Comparison of ENCODE assay signal across 8 cellular contexts in the genomic region with DNA sequence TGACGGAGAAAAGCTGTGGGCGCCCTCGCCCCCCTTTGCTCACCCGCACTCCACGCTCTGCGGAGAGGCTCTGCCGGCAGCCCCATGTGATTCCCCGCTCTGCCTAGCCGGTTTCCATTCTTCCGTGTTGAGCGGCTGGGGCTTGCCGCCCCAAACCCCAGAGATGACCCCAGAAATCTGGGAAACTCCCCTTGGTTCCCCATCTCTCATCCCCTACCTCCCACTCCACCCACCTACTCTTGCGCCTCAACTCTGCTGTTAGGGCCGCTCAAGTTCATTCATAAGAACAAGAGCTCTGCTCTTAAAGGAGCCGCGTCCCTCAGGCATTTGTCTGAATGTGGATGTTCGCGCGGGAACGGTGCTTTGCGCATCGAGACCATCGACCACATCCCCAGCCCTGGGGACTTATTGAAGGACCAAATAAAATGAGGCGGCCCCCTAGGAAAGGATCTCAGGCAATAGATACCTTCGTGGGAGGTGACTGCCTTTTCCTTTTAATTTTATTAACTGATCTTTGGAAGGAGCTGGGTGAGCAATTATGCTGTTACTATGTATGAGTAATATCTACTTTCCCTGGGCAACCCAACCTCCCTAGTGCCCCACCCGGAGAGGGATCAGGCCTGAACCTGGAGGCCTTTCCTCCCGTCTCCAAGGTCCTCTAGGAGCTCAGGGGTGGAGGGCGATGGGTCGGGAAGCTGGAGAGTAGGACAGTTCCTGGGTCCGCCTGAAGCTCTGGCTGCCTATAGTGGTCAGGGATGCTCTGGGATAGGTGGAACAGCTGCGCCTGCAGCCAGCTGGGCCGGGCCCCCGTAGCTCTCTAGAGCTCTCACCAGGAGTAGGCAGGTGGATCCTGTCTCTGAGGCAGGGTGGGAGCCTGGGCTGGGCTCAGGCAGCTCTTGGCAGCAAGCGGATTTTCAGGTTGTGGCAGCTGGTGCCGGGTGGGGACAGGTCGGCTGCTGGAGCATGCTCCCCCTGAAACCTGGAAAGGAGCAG.
DNase-seq lines count a peak whose midpoint lies in the region; ATAC-seq lines count a peak whose summit lies in the region.

No MANE protein-coding gene starts in this region.

- peaks cover 24% of the 10 kb centered on the region for H3K4me1 ChIP-seq in adipocyte (ENCODE audit: control insufficient read depth, insufficient read depth, low read length)

- H3K36me3 ChIP-seq in SK-N-MC (ENCODE audit: insufficient read depth, low read length): no peaks in the 10 kb centered on the region
- no peaks in the 10 kb centered on the region for H3K36me3 ChIP-seq in adipocyte (ENCODE audit: control insufficient read depth, insufficient read depth, low read length, severe bottlenecking)

- H3K9me3 ChIP-seq in SK-N-MC (ENCODE audit: low read depth, low read length) (no peaks in the 10 kb centered on the region), adipocyte (ENCODE audit: control insufficient read depth, low read length) (no peaks in the 10 kb centered on the region)

- H3K27ac ChIP-seq in SK-N-MC: no peak overlapping the region

- peak; percentile 24 for ATAC-seq in GM21825 (IDR thresholded peaks at IDR 0.05; ENCODE audit: unreplicated experiment)

- H3K27me3 ChIP-seq in adipocyte (replicated peaks; ENCODE audit: control insufficient read depth, insufficient read depth, low read length): no peaks in the 10 kb centered on the region

- H3K9ac ChIP-seq in SK-N-MC (ENCODE audit: insufficient read length) (no peak overlapping the region), adipocyte (ENCODE audit: low read length) (peak overlapping the region; percentile 52)

- H3K4me3 ChIP-seq in SK-N-MC (peak overlapping the region; percentile 77), adipocyte (ENCODE audit: low read length) (peak overlapping the region; percentile 80), iPS-11a (ENCODE audit: low read depth, low read length) (peak overlapping the region; percentile 56)

- peak; percentile 86 for DNase-seq in DMS79 treated with DMSO at 0.1 percent for 48 hours (lab: John Stamatoyannopoulos, UW)
- peak; percentile 54 for DNase-seq in LoVo (ENCODE audit: low spot score)
- DNase-seq in SK-N-MC (ENCODE audit: low read depth, low spot score): no peak
- DNase-seq in adipocyte (ENCODE audit: low read depth): peak; percentile 72
- DNase-seq in stimulated activated CD4-positive, alpha-beta T cell treated with anti-CD3 and anti-CD28 coated beads, Interleukin-12 subunit alpha, Interleukin-12 subunit beta, amount 100 ng/mL, for 24 hours (ENCODE audit: low read depth in 2 of 2): peak; percentile 28 to 60
- no peak for DNase-seq in GM19240 (ENCODE audit: insufficient read length, low spot score)

Comparison
In these comparisons a context has a peak if more than half of its experiments do, and no peak if none do; other contexts are left out.
1. DNase-seq: peak in DMS79 treated with DMSO at 0.1 percent for 48 hours (single experiment), LoVo (single experiment), adipocyte (single experiment) and stimulated activated CD4-positive, alpha-beta T cell treated with anti-CD3 and anti-CD28 coated beads, Interleukin-12 subunit alpha, Interleukin-12 subunit beta, amount 100 ng/mL, for 24 hours (2 of 2); none in SK-N-MC (single experiment) and GM19240 (single experiment).
2. Peak in every context shown above with its lines, with median percentiles within 50 percentile points of each other: H3K4me3 ChIP-seq.